Comparison of ENCODE assay signal across 1 cellular context in the genomic region with DNA sequence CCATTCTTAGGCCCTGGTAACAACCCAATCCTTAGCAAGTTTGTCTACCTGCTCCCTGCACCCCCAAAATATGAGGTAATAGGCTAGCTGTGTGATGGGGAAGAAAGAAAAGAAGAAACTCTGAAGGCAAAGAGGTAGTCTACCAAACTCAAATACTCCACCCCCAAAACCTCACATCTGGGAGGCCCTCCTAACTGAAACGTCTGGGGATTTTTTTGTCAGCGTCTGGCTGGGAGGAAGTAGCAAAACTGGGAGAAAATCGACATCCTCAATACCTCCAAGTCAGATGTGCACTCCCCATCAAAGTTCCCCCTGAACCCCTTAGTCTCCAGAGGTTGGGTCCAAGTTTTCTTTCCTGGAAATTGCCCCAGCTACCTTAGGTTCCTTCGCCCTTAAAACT.
TF ChIP-seq lines count a peak whose summit lies in the region.

No MANE protein-coding gene starts in this region.

TF ChIP-seq in WTC11, 78 proteins besides CTCF, POLR2A, EP300 and RAD21 (continued from another document):
- no peak for TF ChIP-seq GABPB1 (CRISPR knock-in tag; IDR thresholded peaks at IDR 0.05)
- TF ChIP-seq ZSCAN18 (CRISPR knock-in tag; IDR thresholded peaks at IDR 0.05) = no peak
- TF ChIP-seq SMAD3 (CRISPR knock-in tag; IDR thresholded peaks at IDR 0.05; ENCODE audit: borderline replicate concordance) = no peak
TF ChIP-seq in WTC11: peak in this region for 0.
